Comparison of ENCODE assay signal across 1 cellular context in the genomic region with DNA sequence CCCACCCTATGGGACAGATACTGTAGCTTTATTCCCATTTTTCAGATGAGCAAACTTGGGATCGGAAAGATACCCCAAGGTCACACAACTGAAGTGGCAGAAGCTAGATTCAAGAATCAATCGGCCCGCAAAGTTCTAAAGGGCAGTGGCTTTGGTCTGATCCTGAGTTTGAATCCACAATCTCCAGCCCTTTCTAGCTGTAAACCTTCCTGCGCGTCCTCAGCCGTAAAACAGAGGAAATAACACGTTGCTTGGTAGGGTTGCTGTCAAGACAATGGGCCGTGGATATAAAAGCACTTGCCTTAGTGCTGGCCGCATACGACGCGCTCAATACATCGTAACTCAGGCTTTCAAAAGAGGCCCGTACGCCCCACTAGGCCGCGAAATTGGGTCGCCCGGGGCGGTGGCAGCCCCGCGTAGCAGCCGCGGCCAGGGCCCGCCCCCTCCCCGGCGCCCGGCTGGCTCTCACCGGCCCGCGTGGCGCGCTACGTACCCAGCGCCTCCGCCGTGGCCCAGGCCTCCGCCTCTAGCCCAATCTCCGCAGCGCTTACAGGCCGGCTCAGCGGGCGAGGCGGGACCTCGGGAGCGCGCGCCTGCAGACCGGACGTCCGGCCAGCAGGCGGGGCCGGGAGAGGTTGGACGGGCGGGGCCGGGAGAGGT.
A peak's percentile ranks its signal among the peaks of the same experiment; 100 is the strongest.
TF ChIP-seq lines count a peak whose summit lies in the region.

A gene with protein sequence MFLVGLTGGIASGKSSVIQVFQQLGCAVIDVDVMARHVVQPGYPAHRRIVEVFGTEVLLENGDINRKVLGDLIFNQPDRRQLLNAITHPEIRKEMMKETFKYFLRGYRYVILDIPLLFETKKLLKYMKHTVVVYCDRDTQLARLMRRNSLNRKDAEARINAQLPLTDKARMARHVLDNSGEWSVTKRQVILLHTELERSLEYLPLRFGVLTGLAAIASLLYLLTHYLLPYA (minus strand): TSS at position 573 of the 660 bp plus-strand sequence. CDS start 16,747 bp downstream, outside the sequence.

TF ChIP-seq in HepG2, 621 proteins besides CTCF, POLR2A, EP300 and RAD21 (continued from another document and continues in another):
- TF ChIP-seq, protein P1, sequence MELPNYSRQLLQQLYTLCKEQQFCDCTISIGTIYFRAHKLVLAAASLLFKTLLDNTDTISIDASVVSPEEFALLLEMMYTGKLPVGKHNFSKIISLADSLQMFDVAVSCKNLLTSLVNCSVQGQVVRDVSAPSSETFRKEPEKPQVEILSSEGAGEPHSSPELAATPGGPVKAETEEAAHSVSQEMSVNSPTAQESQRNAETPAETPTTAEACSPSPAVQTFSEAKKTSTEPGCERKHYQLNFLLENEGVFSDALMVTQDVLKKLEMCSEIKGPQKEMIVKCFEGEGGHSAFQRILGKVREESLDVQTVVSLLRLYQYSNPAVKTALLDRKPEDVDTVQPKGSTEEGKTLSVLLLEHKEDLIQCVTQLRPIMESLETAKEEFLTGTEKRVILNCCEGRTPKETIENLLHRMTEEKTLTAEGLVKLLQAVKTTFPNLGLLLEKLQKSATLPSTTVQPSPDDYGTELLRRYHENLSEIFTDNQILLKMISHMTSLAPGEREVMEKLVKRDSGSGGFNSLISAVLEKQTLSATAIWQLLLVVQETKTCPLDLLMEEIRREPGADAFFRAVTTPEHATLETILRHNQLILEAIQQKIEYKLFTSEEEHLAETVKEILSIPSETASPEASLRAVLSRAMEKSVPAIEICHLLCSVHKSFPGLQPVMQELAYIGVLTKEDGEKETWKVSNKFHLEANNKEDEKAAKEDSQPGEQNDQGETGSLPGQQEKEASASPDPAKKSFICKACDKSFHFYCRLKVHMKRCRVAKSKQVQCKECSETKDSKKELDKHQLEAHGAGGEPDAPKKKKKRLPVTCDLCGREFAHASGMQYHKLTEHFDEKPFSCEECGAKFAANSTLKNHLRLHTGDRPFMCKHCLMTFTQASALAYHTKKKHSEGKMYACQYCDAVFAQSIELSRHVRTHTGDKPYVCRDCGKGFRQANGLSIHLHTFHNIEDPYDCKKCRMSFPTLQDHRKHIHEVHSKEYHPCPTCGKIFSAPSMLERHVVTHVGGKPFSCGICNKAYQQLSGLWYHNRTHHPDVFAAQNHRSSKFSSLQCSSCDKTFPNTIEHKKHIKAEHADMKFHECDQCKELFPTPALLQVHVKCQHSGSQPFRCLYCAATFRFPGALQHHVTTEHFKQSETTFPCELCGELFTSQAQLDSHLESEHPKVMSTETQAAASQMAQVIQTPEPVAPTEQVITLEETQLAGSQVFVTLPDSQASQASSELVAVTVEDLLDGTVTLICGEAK (IDR thresholded peaks at IDR 0.05) = no peak
- TF ChIP-seq, protein P1 (CRISPR knock-in tag; IDR thresholded peaks at IDR 0.05) = no peak; the same call in 1 of the 2 replicates
- TF ChIP-seq ZNF441 (CRISPR knock-in tag; IDR thresholded peaks at IDR 0.05; ENCODE audit: borderline replicate concordance) (peak; percentile 37; the same call in 1 of the 2 replicates), NFYB (CRISPR knock-in tag; IDR thresholded peaks at IDR 0.05) (peak; percentile 73), POLR2AphosphoS5 (IDR thresholded peaks at IDR 0.05; ENCODE audit: low read depth, low read length) (peak; percentile 79), FOXK2 (IDR thresholded peaks at IDR 0.05) (no peak), KLF6 (CRISPR knock-in tag; IDR thresholded peaks at IDR 0.05) (no peak), ZNF781 (CRISPR knock-in tag; IDR thresholded peaks at IDR 0.05; ENCODE audit: borderline replicate concordance, not compliant biosample characterization) (peak; percentile 81), TGIF2 (CRISPR knock-in tag; IDR thresholded peaks at IDR 0.05) (peak; percentile 64; the same call in 1 of the 2 replicates), ATM (IDR thresholded peaks at IDR 0.05; ENCODE audit: borderline replicate concordance) (no peak), POLR2AphosphoS2 (IDR thresholded peaks at IDR 0.05; ENCODE audit: low read depth, low read length) (no peak), IKZF4 (CRISPR knock-in tag; IDR thresholded peaks at IDR 0.05; ENCODE audit: borderline replicate concordance, low read depth, not compliant biosample characterization) (peak; percentile 79), ZNF296 (CRISPR knock-in tag; conservative IDR thresholded peaks at IDR 0.05) (no peak), BORCS8-MEF2B (CRISPR knock-in tag; IDR thresholded peaks at IDR 0.05) (peak; percentile 79), SETDB1 (CRISPR knock-in tag; IDR thresholded peaks at IDR 0.05; ENCODE audit: borderline replicate concordance) (no peak), HNRNPLL (IDR thresholded peaks at IDR 0.05; ENCODE audit: low read depth, low read length, poor library complexity, severe bottlenecking) (peak; percentile 98), NFKBIZ (CRISPR knock-in tag; IDR thresholded peaks at IDR 0.05) (no peak), ZNF10 (CRISPR knock-in tag; IDR thresholded peaks at IDR 0.05; ENCODE audit: borderline replicate concordance, low read depth) (no peak), ZFP36 (IDR thresholded peaks at IDR 0.05; ENCODE audit: borderline replicate concordance, low read depth, low read length, partially characterized antibody) (no peak), ZNF331 (CRISPR knock-in tag; IDR thresholded peaks at IDR 0.05) (peak; percentile 30), ZFX (CRISPR knock-in tag; IDR thresholded peaks at IDR 0.05; ENCODE audit: low read depth) (peak; percentile 97), ZNF556 (CRISPR knock-in tag; IDR thresholded peaks at IDR 0.05; ENCODE audit: borderline replicate concordance) (peak; percentile 61; the same call in 1 of the 2 replicates), DPF2 (CRISPR knock-in tag; IDR thresholded peaks at IDR 0.05; ENCODE audit: borderline replicate concordance, low read depth) (no peak)
- TF ChIP-seq, protein P2, sequence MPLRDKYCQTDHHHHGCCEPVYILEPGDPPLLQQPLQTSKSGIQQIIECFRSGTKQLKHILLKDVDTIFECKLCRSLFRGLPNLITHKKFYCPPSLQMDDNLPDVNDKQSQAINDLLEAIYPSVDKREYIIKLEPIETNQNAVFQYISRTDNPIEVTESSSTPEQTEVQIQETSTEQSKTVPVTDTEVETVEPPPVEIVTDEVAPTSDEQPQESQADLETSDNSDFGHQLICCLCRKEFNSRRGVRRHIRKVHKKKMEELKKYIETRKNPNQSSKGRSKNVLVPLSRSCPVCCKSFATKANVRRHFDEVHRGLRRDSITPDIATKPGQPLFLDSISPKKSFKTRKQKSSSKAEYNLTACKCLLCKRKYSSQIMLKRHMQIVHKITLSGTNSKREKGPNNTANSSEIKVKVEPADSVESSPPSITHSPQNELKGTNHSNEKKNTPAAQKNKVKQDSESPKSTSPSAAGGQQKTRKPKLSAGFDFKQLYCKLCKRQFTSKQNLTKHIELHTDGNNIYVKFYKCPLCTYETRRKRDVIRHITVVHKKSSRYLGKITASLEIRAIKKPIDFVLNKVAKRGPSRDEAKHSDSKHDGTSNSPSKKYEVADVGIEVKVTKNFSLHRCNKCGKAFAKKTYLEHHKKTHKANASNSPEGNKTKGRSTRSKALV (CRISPR knock-in tag; IDR thresholded peaks at IDR 0.05) = no peak
- TF ChIP-seq, protein P3, sequence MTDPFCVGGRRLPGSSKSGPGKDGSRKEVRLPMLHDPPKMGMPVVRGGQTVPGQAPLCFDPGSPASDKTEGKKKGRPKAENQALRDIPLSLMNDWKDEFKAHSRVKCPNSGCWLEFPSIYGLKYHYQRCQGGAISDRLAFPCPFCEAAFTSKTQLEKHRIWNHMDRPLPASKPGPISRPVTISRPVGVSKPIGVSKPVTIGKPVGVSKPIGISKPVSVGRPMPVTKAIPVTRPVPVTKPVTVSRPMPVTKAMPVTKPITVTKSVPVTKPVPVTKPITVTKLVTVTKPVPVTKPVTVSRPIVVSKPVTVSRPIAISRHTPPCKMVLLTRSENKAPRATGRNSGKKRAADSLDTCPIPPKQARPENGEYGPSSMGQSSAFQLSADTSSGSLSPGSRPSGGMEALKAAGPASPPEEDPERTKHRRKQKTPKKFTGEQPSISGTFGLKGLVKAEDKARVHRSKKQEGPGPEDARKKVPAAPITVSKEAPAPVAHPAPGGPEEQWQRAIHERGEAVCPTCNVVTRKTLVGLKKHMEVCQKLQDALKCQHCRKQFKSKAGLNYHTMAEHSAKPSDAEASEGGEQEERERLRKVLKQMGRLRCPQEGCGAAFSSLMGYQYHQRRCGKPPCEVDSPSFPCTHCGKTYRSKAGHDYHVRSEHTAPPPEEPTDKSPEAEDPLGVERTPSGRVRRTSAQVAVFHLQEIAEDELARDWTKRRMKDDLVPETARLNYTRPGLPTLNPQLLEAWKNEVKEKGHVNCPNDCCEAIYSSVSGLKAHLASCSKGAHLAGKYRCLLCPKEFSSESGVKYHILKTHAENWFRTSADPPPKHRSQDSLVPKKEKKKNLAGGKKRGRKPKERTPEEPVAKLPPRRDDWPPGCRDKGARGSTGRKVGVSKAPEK (CRISPR knock-in tag; IDR thresholded peaks at IDR 0.05; ENCODE audit: borderline replicate concordance) = no peak; the same call in 1 of the 2 replicates
- TF ChIP-seq, protein P4, sequence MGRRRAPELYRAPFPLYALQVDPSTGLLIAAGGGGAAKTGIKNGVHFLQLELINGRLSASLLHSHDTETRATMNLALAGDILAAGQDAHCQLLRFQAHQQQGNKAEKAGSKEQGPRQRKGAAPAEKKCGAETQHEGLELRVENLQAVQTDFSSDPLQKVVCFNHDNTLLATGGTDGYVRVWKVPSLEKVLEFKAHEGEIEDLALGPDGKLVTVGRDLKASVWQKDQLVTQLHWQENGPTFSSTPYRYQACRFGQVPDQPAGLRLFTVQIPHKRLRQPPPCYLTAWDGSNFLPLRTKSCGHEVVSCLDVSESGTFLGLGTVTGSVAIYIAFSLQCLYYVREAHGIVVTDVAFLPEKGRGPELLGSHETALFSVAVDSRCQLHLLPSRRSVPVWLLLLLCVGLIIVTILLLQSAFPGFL (CRISPR knock-in tag; IDR thresholded peaks at IDR 0.05) = no peak
- TF ChIP-seq, protein P5, sequence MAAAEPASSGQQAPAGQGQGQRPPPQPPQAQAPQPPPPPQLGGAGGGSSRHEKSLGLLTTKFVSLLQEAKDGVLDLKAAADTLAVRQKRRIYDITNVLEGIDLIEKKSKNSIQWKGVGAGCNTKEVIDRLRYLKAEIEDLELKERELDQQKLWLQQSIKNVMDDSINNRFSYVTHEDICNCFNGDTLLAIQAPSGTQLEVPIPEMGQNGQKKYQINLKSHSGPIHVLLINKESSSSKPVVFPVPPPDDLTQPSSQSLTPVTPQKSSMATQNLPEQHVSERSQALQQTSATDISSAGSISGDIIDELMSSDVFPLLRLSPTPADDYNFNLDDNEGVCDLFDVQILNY (CRISPR knock-in tag; conservative IDR thresholded peaks at IDR 0.05) = no peak; the same call in 1 of the 2 replicates
- TF ChIP-seq, protein P6, sequence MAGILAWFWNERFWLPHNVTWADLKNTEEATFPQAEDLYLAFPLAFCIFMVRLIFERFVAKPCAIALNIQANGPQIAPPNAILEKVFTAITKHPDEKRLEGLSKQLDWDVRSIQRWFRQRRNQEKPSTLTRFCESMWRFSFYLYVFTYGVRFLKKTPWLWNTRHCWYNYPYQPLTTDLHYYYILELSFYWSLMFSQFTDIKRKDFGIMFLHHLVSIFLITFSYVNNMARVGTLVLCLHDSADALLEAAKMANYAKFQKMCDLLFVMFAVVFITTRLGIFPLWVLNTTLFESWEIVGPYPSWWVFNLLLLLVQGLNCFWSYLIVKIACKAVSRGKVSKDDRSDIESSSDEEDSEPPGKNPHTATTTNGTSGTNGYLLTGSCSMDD (CRISPR knock-in tag; IDR thresholded peaks at IDR 0.05) = no peak
- TF ChIP-seq, protein P7, sequence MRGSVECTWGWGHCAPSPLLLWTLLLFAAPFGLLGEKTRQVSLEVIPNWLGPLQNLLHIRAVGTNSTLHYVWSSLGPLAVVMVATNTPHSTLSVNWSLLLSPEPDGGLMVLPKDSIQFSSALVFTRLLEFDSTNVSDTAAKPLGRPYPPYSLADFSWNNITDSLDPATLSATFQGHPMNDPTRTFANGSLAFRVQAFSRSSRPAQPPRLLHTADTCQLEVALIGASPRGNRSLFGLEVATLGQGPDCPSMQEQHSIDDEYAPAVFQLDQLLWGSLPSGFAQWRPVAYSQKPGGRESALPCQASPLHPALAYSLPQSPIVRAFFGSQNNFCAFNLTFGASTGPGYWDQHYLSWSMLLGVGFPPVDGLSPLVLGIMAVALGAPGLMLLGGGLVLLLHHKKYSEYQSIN (CRISPR knock-in tag; IDR thresholded peaks at IDR 0.05; ENCODE audit: borderline replicate concordance) = no peak
- TF ChIP-seq, protein P8, sequence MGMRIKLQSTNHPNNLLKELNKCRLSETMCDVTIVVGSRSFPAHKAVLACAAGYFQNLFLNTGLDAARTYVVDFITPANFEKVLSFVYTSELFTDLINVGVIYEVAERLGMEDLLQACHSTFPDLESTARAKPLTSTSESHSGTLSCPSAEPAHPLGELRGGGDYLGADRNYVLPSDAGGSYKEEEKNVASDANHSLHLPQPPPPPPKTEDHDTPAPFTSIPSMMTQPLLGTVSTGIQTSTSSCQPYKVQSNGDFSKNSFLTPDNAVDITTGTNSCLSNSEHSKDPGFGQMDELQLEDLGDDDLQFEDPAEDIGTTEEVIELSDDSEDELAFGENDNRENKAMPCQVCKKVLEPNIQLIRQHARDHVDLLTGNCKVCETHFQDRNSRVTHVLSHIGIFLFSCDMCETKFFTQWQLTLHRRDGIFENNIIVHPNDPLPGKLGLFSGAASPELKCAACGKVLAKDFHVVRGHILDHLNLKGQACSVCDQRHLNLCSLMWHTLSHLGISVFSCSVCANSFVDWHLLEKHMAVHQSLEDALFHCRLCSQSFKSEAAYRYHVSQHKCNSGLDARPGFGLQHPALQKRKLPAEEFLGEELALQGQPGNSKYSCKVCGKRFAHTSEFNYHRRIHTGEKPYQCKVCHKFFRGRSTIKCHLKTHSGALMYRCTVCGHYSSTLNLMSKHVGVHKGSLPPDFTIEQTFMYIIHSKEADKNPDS (CRISPR knock-in tag; IDR thresholded peaks at IDR 0.05) = no peak
